ENCODE assay signal across 10 cellular contexts in the genomic region with DNA sequence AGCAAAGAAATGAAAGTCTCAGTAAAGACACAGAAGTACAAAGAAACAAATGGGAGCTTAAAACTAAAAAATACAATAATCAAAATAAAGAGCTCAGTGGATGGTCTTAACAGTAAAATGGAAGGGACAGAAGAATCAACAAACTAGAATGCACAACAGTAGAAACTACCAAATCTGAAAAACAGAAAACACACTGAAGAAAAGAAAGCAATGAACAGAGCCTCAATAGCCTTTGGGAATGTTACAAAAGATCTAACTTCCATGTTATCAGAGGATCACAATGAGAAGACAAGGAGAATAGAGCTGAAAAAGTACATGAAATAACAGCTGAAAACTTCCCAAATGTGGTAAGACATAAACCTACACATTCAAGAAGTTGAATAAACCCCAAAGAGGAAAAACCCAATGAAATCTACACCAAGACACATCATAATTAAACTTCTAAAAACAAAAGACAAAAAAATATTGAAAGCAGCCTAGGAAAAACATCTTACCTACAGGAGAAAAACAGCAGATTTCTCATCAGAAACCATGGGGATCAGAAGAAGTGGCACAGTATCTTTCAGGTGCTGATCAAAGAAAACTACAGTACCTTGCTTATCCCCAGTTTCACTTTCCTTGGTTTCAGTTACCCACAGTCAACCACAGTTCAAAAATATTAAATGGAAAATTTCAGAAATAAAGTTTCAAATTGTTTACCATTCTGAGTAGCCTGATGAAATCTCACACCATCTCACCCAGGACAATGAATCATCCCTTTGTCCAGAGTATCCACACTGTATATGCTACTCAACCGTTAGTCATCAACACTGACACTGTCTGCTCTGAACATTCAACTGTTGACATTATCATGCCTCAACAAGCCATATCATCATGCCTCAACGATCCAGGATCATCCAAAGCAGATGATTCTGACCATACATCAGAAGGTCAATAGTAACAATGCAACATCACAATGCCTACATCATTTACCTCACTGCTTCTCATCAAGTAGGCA. TPM values are rescaled to one million over a fixed set of nuclear protein-coding genes. Genes with fewer than 3 reads are reported as not detected.
A peak's percentile ranks its signal among the peaks of the same experiment; 100 is the strongest.
DNase-seq lines count a peak whose midpoint lies in the region; ATAC-seq and TF ChIP-seq lines count a peak whose summit lies in the region.
"Had no signal": no experiment of that assay in that cellular context is flagged by ENCODE, and none has a peak within 500 bp of the region (broad histone marks: within the 10 kb centered on the region; RNA-seq: fewer than 3 reads in every experiment).

No MANE protein-coding gene starts in this region.

- H3K9me2 ChIP-seq in PC-3 (replicated peaks; ENCODE audit: low read length): no peaks in the 10 kb centered on the region

- H3K36me3 ChIP-seq in PC-3 (ENCODE audit: low read depth, low read length) (no peaks in the 10 kb centered on the region; the same call in 1 of the 2 replicates), osteoblast (ENCODE audit: insufficient read depth, low read length) (no peaks in the 10 kb centered on the region)

- peaks cover 89% of the 10 kb centered on the region for H3K79me2 ChIP-seq in PC-3 (ENCODE audit: low read length)
- H3K79me2 ChIP-seq in osteoblast (ENCODE audit: insufficient read depth, low read length): peaks cover 94% of the 10 kb centered on the region

- H4K20me1 ChIP-seq in PC-3 (ENCODE audit: low read length): 0 out of 2 replicates have a peak, but pooled peaks cover 4% of the 10 kb centered on the region
- H4K20me1 ChIP-seq in osteoblast (ENCODE audit: insufficient read depth, low read length): peaks cover 10% of the 10 kb centered on the region

- H3K27ac ChIP-seq in PC-3 (ENCODE audit: low read length) (peak overlapping the region; percentile 87), osteoblast (ENCODE audit: low read depth, low read length) (peak overlapping the region; percentile 69)

- H3F3A ChIP-seq in PC-3 (ENCODE audit: low read length, unreplicated experiment): peaks cover 6% of the 10 kb centered on the region

- H3K27me3 ChIP-seq in PC-3 (ENCODE audit: low read length): no peaks in the 10 kb centered on the region
- no peaks in the 10 kb centered on the region for H3K27me3 ChIP-seq in osteoblast (ENCODE audit: insufficient read depth, low read length)

- TF ChIP-seq CTCF in PC-3 (conservative IDR thresholded peaks at IDR 0.05; ENCODE audit: low read depth, low read length): no peak
- no peak for TF ChIP-seq CTCF in choroid plexus epithelial cell (conservative IDR thresholded peaks at IDR 0.05; ENCODE audit: low read depth, low read length)
- TF ChIP-seq CTCF in osteoblast (IDR thresholded peaks at IDR 0.05; ENCODE audit: extremely low read depth, low read depth, low read length): no peak

- POLR2A ChIA-PET in PC-3 (lab: Charles Lee; ENCODE audit: unreplicated experiment): no interaction called here

- CTCF ChIA-PET in PC-3 (lab: Charles Lee): no interaction called here

- DNase-seq in GM04504 (ENCODE audit: low read depth) (peak; percentile 71), PC-3 (peak; percentile 96), choroid plexus epithelial cell (ENCODE audit: low read depth) (peak; percentile 96), osteoblast (ENCODE audit: insufficient read length, low spot score, missing footprints) (peak; percentile 92), NCI-H446 treated with DMSO at 0.1 percent for 48 hours (lab: John Stamatoyannopoulos, UW) (no peak), NCI-H1417 (lab: John Stamatoyannopoulos, UW) (no peak)
- DNase-seq: NCI-H146 had no signal

- ATAC-seq in PC-3 (peak; percentile 100), HG02571 (IDR thresholded peaks at IDR 0.05; ENCODE audit: unreplicated experiment) (no peak), HG03354 (IDR thresholded peaks at IDR 0.05; ENCODE audit: poor library complexity, severe bottlenecking, unreplicated experiment) (no peak)

- intact Hi-C loops in PC-3 (cut with micrococcal nuclease): loop anchor here (1.0 to 2.0 kb wide), 2 partner anchors 8 to 14 kb away; no protein-coding TSS in a partner anchor

- H3K4me1 ChIP-seq in PC-3 (ENCODE audit: insufficient read depth, low read length): peaks cover 16% of the 10 kb centered on the region
- peaks cover 20% of the 10 kb centered on the region for H3K4me1 ChIP-seq in osteoblast (ENCODE audit: insufficient read depth, low read length)

- H2AFZ ChIP-seq in PC-3 (ENCODE audit: low read length): no peak overlapping the region
- no peak overlapping the region for H2AFZ ChIP-seq in osteoblast (ENCODE audit: low read length)

- H3K4me3 ChIP-seq in PC-3 (ENCODE audit: low read length) (peak overlapping the region; percentile 21), choroid plexus epithelial cell (ENCODE audit: low read depth, low read length) (no peak overlapping the region), osteoblast (ENCODE audit: insufficient read depth, low read length) (peak overlapping the region; percentile 3)
- H3K4me3 ChIP-seq: lung had no signal

- H3K9ac ChIP-seq in PC-3 (ENCODE audit: low read length): peak overlapping the region; percentile 10; the same call in 1 of the 2 replicates

- TSS peak; percentile 71 for BruUV-seq in PC-3 (replicated peaks; lab: Mats Ljungman, UMichigan)

- H3K9me3 ChIP-seq in PC-3 (ENCODE audit: low read length) (peaks cover 6% of the 10 kb centered on the region; the same call in 1 of the 2 replicates), osteoblast (ENCODE audit: low read depth, low read length) (no peaks in the 10 kb centered on the region)

- peak overlapping the region; percentile 56; the same call in 1 of the 2 replicates for H3K4me2 ChIP-seq in PC-3 (ENCODE audit: low read length)
- peak overlapping the region; percentile 57 for H3K4me2 ChIP-seq in osteoblast (ENCODE audit: insufficient read depth, low read length)

RNA-seq across cellular contexts. Expression of a gene that starts 22.2 kb away (rescaled TPM):
- 58.6 and 59.7 TPM in 2 replicates for total RNA-seq in PC-3 (2014; rRNA removed)
- 91.1 and 101 TPM in 2 replicates for total RNA-seq in osteoblast

Comparison
In these comparisons a context has a peak if more than half of its experiments do, and no peak if none do; other contexts are left out.
1. DNase-seq: peak in GM04504 (single experiment), PC-3 (single experiment), choroid plexus epithelial cell (single experiment) and osteoblast (single experiment); none in NCI-H446 treated with DMSO at 0.1 percent for 48 hours (single experiment) and NCI-H1417 (0 of 3).